In genomic region chr1:94014635-94015488, GRCh38 we compare ENCODE assay signal across 1 cellular context.
A peak's percentile ranks its signal among the peaks of the same experiment; 100 is the strongest.
TF ChIP-seq lines count a peak whose summit lies in the region.

No MANE protein-coding gene starts in this region.

TF ChIP-seq in K562, 482 proteins besides CTCF, POLR2A, EP300 and RAD21 (continued from another document and continues in another):
- TF ChIP-seq TSHZ1 (CRISPR knock-in tag; IDR thresholded peaks at IDR 0.05): no peak; the same call in 1 of the 2 replicates
- 0 out of 2 replicates have a peak, but pooled peaks have one; percentile 32 for TF ChIP-seq NFE2 (IDR thresholded peaks at IDR 0.05; ENCODE audit: low read depth)
- TF ChIP-seq TEAD1 (CRISPR knock-in tag; IDR thresholded peaks at IDR 0.05): no peak; a peak in 1 of 4 replicates
- TF ChIP-seq ZNF395 (CRISPR knock-in tag; IDR thresholded peaks at IDR 0.05): peak; percentile 70
- peak; percentile 1; the same call in 1 of the 2 replicates for TF ChIP-seq PTRF (tag; IDR thresholded peaks at IDR 0.05)
- peak; percentile 79 for TF ChIP-seq CEBPG (CRISPR knock-in tag; IDR thresholded peaks at IDR 0.05)
- peak; percentile 82 to 97 for TF ChIP-seq CEBPG (tag; conservative IDR thresholded peaks at IDR 0.05 in 1 of 2, IDR thresholded peaks at IDR 0.05 in 1 of 2)
- TF ChIP-seq RBM34 (IDR thresholded peaks at IDR 0.05; ENCODE audit: borderline replicate concordance, insufficient read depth, low read length): no peak
- peak; percentile 18; the same call in 1 of the 2 replicates for TF ChIP-seq PYGO2 (tag; IDR thresholded peaks at IDR 0.05)
- TF ChIP-seq IRF9 (tag; IDR thresholded peaks at IDR 0.05): peak; percentile 25; the same call in 1 of the 2 replicates
- TF ChIP-seq PTTG1 (tag; IDR thresholded peaks at IDR 0.05; ENCODE audit: low read depth): peak; percentile 33; the same call in 1 of the 2 replicates
- no peak for TF ChIP-seq BDP1 (IDR thresholded peaks at IDR 0.05; ENCODE audit: insufficient read depth, insufficient read length)
- TF ChIP-seq TRIM28 (IDR thresholded peaks at IDR 0.05): no peak
- TF ChIP-seq GABPA (tag; conservative IDR thresholded peaks at IDR 0.05; ENCODE audit: low read depth): peak; percentile 42
- TF ChIP-seq CREM (IDR thresholded peaks at IDR 0.05; ENCODE audit: low read depth): peak; percentile 6; the same call in 1 of the 2 replicates
- TF ChIP-seq ELF2 (CRISPR knock-in tag; IDR thresholded peaks at IDR 0.05): no peak
- TF ChIP-seq ZNF586 (CRISPR knock-in tag; conservative IDR thresholded peaks at IDR 0.05): 0 out of 2 replicates have a peak, but pooled peaks have one; percentile 51
- 0 out of 2 replicates have a peak, but pooled peaks have one; percentile 75 for TF ChIP-seq HDAC8 (tag; IDR thresholded peaks at IDR 0.05)
- TF ChIP-seq ZNF143 (CRISPR knock-in tag; IDR thresholded peaks at IDR 0.05): peak; percentile 21; the same call in 1 of the 2 replicates
- peak; percentile 97 for TF ChIP-seq ZNF175 (CRISPR knock-in tag; IDR thresholded peaks at IDR 0.05; ENCODE audit: low read depth)
- peak; percentile 92 for TF ChIP-seq EP400 (IDR thresholded peaks at IDR 0.05)
- no peak for TF ChIP-seq MYBL2 (IDR thresholded peaks at IDR 0.05; ENCODE audit: low read depth)
- no peak for TF ChIP-seq MYBL2 (CRISPR knock-in tag; IDR thresholded peaks at IDR 0.05; ENCODE audit: borderline replicate concordance)
- TF ChIP-seq ARNT (IDR thresholded peaks at IDR 0.05): 0 out of 4 replicates have a peak, but pooled peaks of 1 of the 2 experiments have one; percentile 25
- no peak for TF ChIP-seq NR2C2 (CRISPR knock-in tag; IDR thresholded peaks at IDR 0.05)
- peak; percentile 90 for TF ChIP-seq NR2C2 (tag; IDR thresholded peaks at IDR 0.05)
- peak; percentile 58 for TF ChIP-seq CEBPB (tag; IDR thresholded peaks at IDR 0.05)
- TF ChIP-seq ATF7 (IDR thresholded peaks at IDR 0.05): peak; percentile 95
- TF ChIP-seq RERE (CRISPR knock-in tag; IDR thresholded peaks at IDR 0.05; ENCODE audit: borderline replicate concordance): no peak
- TF ChIP-seq NR2C1 (IDR thresholded peaks at IDR 0.05): no peak
- peak; percentile 78 for TF ChIP-seq NR2C1 (tag; IDR thresholded peaks at IDR 0.05)
- TF ChIP-seq ZNF445 (CRISPR knock-in tag; IDR thresholded peaks at IDR 0.05; ENCODE audit: low read depth): no peak
- TF ChIP-seq CBFA2T2 (conservative IDR thresholded peaks at IDR 0.05): no peak
- 0 out of 2 replicates have a peak, but pooled peaks have one; percentile 3 for TF ChIP-seq DEAF1 (CRISPR knock-in tag; IDR thresholded peaks at IDR 0.05)
- TF ChIP-seq SIN3A (IDR thresholded peaks at IDR 0.05; ENCODE audit: borderline replicate concordance in 2 of 2, control insufficient read depth in 1 of 2, low read depth in 2 of 2, low read length in 2 of 2): no peak
- no peak for TF ChIP-seq E4F1 (CRISPR knock-in tag; IDR thresholded peaks at IDR 0.05; ENCODE audit: borderline replicate concordance)
- no peak for TF ChIP-seq MLLT1 (IDR thresholded peaks at IDR 0.05)
- TF ChIP-seq CREB3L1 (IDR thresholded peaks at IDR 0.05; ENCODE audit: borderline replicate concordance, low read depth): 0 out of 2 replicates have a peak, but pooled peaks have one; percentile 27
- TF ChIP-seq ATF1 (CRISPR knock-in tag; IDR thresholded peaks at IDR 0.05): no peak
- peak; percentile 70 for TF ChIP-seq ATF1 (tag; IDR thresholded peaks at IDR 0.05)
- no peak for TF ChIP-seq ZNF24 (IDR thresholded peaks at IDR 0.05)
- TF ChIP-seq E2F5 (CRISPR knock-in tag; IDR thresholded peaks at IDR 0.05): no peak
- TF ChIP-seq MYC (IDR thresholded peaks at IDR 0.05; ENCODE audit: low read depth, low read length): peak; percentile 94
- no peak for TF ChIP-seq MYC (CRISPR knock-in tag; IDR thresholded peaks at IDR 0.05; ENCODE audit: borderline replicate concordance, low read depth)
- peak; percentile 21; the same call in 1 of the 2 replicates for TF ChIP-seq SMARCE1 (IDR thresholded peaks at IDR 0.05)
- TF ChIP-seq JUND (IDR thresholded peaks at IDR 0.05; ENCODE audit: borderline replicate concordance, low read depth, low read length): peak; percentile 69; the same call in 1 of the 2 replicates
- peak; percentile 83; the same call in 1 of the 3 replicates for TF ChIP-seq JUND (tag; IDR thresholded peaks at IDR 0.05; ENCODE audit: borderline replicate concordance, low read depth, low read length)
